In genomic region chr6:155142163-155142901, GRCh38 we compare ENCODE assay signal across 13 cellular contexts.
DNase-seq lines count a peak whose midpoint lies in the region; ATAC-seq and TF ChIP-seq lines count a peak whose summit lies in the region.
"Had no signal": no experiment of that assay in that cellular context is flagged by ENCODE, and none has a peak within 500 bp of the region (broad histone marks: within the 10 kb centered on the region; RNA-seq: fewer than 3 reads in every experiment).

No MANE protein-coding gene starts in this region.

- H3K27me3 ChIP-seq in CD4-positive, CD25-positive, alpha-beta regulatory T cell (ENCODE audit: control insufficient read depth, insufficient read depth, low read length): no peaks in the 10 kb centered on the region
- H3K27me3 ChIP-seq in MG63: no peaks in the 10 kb centered on the region
- H3K27me3 ChIP-seq in duodenal mucosa (ENCODE audit: control insufficient read depth in 1 of 2, insufficient read depth in 2 of 2, low read length in 2 of 2): no peaks in the 10 kb centered on the region
- no peaks in the 10 kb centered on the region for H3K27me3 ChIP-seq in neural progenitor cell
- H3K27me3 ChIP-seq in dorsolateral prefrontal cortex: no peaks in the 10 kb centered on the region

- H3K4me2 ChIP-seq in neural progenitor cell: no peak overlapping the region

- H2AFZ ChIP-seq in neural progenitor cell (replicated peaks): no peak overlapping the region

- H3K9ac ChIP-seq in duodenal mucosa (ENCODE audit: low read depth in 1 of 2, low read length in 2 of 2) (no peak overlapping the region), neural progenitor cell (no peak overlapping the region)

- H3K9me3 Mint-ChIP-seq in CD4-positive, CD25-positive, alpha-beta regulatory T cell: peaks cover 0 to 3% (median 0%) of the 10 kb centered on the region in 7 donors
- H3K9me3 Mint-ChIP-seq in neural progenitor cell: no peaks in the 10 kb centered on the region
- H3K9me3 Mint-ChIP-seq in MCF 10A (ENCODE audit: unreplicated experiment): no peaks in the 10 kb centered on the region

- no peak for DNase-seq in CD4-positive, CD25-positive, alpha-beta regulatory T cell
- DNase-seq in MG63 (no peak), neural progenitor cell (ENCODE audit: low spot score) (no peak), dorsolateral prefrontal cortex (no peak), G401 (ENCODE audit: low spot score) (no peak), SKM-1 treated with dmso at 0.1 percent for 144 hours (lab: John Stamatoyannopoulos, UW; ENCODE audit: unreplicated experiment) (no peak), MCF 10A (ENCODE audit: unreplicated experiment) (no peak)
- DNase-seq: activated CD4-positive, alpha-beta T cell treated with anti-CD3 and anti-CD28 coated beads for 48 hours; DMS 273 treated with DMSO at 0.1 percent for 48 hours; kidney glomerular epithelial cell; NK-92 treated with Interleukin-12 subunit alpha and Interleukin-12 subunit beta, amount 100 ng/mL, for 24 hours; trophoblast cell had no signal

- intact Hi-C loops in dorsolateral prefrontal cortex (cut with DNase I) (no loop called here), MCF 10A (cut with micrococcal nuclease) (no loop called here)

- no TSS peak for BruUV-seq in MCF 10A (replicated peaks; lab: Mats Ljungman, UMichigan)

- in situ Hi-C loops in G401 (cut with HindIII; ENCODE audit: low sequenced_read_pairs): no loop called here

- H3K36me3 Mint-ChIP-seq in CD4-positive, CD25-positive, alpha-beta regulatory T cell: no peaks in the 10 kb centered on the region
- H3K36me3 Mint-ChIP-seq in neural progenitor cell (peaks cover 15% of the 10 kb centered on the region), MCF 10A (ENCODE audit: insufficient read depth, unreplicated experiment) (no peaks in the 10 kb centered on the region)

- peaks cover 14 to 39% (median 19%) of the 10 kb centered on the region in 4 donors for H3K4me1 Mint-ChIP-seq in CD4-positive, CD25-positive, alpha-beta regulatory T cell
- H3K4me1 Mint-ChIP-seq in neural progenitor cell: peaks cover 28% of the 10 kb centered on the region
- H3K4me1 Mint-ChIP-seq in MCF 10A (ENCODE audit: insufficient read depth, unreplicated experiment): peaks cover 17% of the 10 kb centered on the region

- CTCF ChIA-PET in MCF 10A (lab: Yijun Ruan, JAX): no interaction called here

- H3K36me3 ChIP-seq in CD4-positive, CD25-positive, alpha-beta regulatory T cell (ENCODE audit: control insufficient read depth, insufficient read depth, low read length): no peaks in the 10 kb centered on the region
- H3K36me3 ChIP-seq in MG63: no peaks in the 10 kb centered on the region
- peaks cover 0 to 6% of the 10 kb centered on the region in 2 donors for H3K36me3 ChIP-seq in duodenal mucosa (ENCODE audit: control insufficient read depth in 1 of 2, insufficient read depth in 2 of 2, low read length in 2 of 2)
- H3K36me3 ChIP-seq in neural progenitor cell: no peaks in the 10 kb centered on the region

- H3K27me3 Mint-ChIP-seq in CD4-positive, CD25-positive, alpha-beta regulatory T cell: no peaks in the 10 kb centered on the region
- H3K27me3 Mint-ChIP-seq in neural progenitor cell (ENCODE audit: insufficient read depth, low read depth) (no peaks in the 10 kb centered on the region), MCF 10A (ENCODE audit: insufficient read depth, unreplicated experiment) (no peaks in the 10 kb centered on the region)

- no peaks in the 10 kb centered on the region for H3K9me3 ChIP-seq in CD4-positive, CD25-positive, alpha-beta regulatory T cell (ENCODE audit: control insufficient read depth in 2 of 2, low read length in 2 of 2)
- H3K9me3 ChIP-seq in MG63 (no peaks in the 10 kb centered on the region), duodenal mucosa (ENCODE audit: control insufficient read depth in 1 of 2, low read length in 2 of 2) (no peaks in the 10 kb centered on the region), neural progenitor cell (ENCODE audit: low read depth) (no peaks in the 10 kb centered on the region)

- H3F3A ChIP-seq in neural progenitor cell (ENCODE audit: low read depth): no peaks in the 10 kb centered on the region

- H3K4me3 ChIP-seq in CD4-positive, CD25-positive, alpha-beta regulatory T cell (ENCODE audit: low read depth, low read length): peak overlapping the region; percentile 82
- H3K4me3 ChIP-seq in MG63: peak overlapping the region; percentile 38
- H3K4me3 ChIP-seq in duodenal mucosa (ENCODE audit: low read depth in 1 of 2, low read length in 2 of 2): peak overlapping the region; percentile 35 to 36
- no peak overlapping the region for H3K4me3 ChIP-seq in neural progenitor cell
- H3K4me3 ChIP-seq in dorsolateral prefrontal cortex: peak overlapping the region in 12 of 59 donors; percentile 2 to 50 (median 30)

- POLR2A ChIA-PET in MCF 10A (lab: Yijun Ruan, JAX): no interaction called here

- H3K27ac ChIP-seq in CD4-positive, CD25-positive, alpha-beta regulatory T cell (ENCODE audit: insufficient read depth, low read length, poor library complexity, severe bottlenecking): peak overlapping the region; percentile 56
- H3K27ac ChIP-seq in duodenal mucosa (ENCODE audit: low read depth, low read length): no peak overlapping the region
- H3K27ac ChIP-seq in neural progenitor cell: no peak overlapping the region
- H3K27ac ChIP-seq in dorsolateral prefrontal cortex: peak overlapping the region in 1 of 59 donors; percentile 41

- peaks cover 11% of the 10 kb centered on the region for H3K4me1 ChIP-seq in CD4-positive, CD25-positive, alpha-beta regulatory T cell (ENCODE audit: control insufficient read depth, insufficient read depth, low read length, poor library complexity, severe bottlenecking)
- H3K4me1 ChIP-seq in duodenal mucosa (ENCODE audit: control insufficient read depth in 1 of 2, insufficient read depth in 2 of 2, low read length in 2 of 2) (peaks cover 11 to 20% of the 10 kb centered on the region in 2 donors), neural progenitor cell (peaks cover 13% of the 10 kb centered on the region)

- TF ChIP-seq CTCF in neural progenitor cell (IDR thresholded peaks at IDR 0.05) (no peak), dorsolateral prefrontal cortex (IDR thresholded peaks at IDR 0.05 in 54 of 56, conservative IDR thresholded peaks at IDR 0.05 in 2 of 56; ENCODE audit: low read depth in 1 of 56, partially characterized antibody in 56 of 56) (no peak), MCF 10A (IDR thresholded peaks at IDR 0.05; ENCODE audit: unreplicated experiment) (no peak)

- H4K20me1 ChIP-seq in neural progenitor cell (ENCODE audit: low read depth): peaks cover 4% of the 10 kb centered on the region

- H3K27ac Mint-ChIP-seq in CD4-positive, CD25-positive, alpha-beta regulatory T cell: peak overlapping the region; percentile 94 to 98 (median 97)
- peak overlapping the region; percentile 65 for H3K27ac Mint-ChIP-seq in neural progenitor cell
- H3K27ac Mint-ChIP-seq in MCF 10A (ENCODE audit: low read depth, unreplicated experiment): no peak overlapping the region

- no peak for ATAC-seq in CD4-positive, CD25-positive, alpha-beta regulatory T cell (ENCODE audit: low read depth in 2 of 2)

- H3K79me2 ChIP-seq in neural progenitor cell (ENCODE audit: low read depth): no peaks in the 10 kb centered on the region

- peak overlapping the region; percentile 67 to 88 (median 85) for H3K4me3 Mint-ChIP-seq in CD4-positive, CD25-positive, alpha-beta regulatory T cell
- no peak overlapping the region for H3K4me3 Mint-ChIP-seq in neural progenitor cell
- H3K4me3 Mint-ChIP-seq in MCF 10A (ENCODE audit: unreplicated experiment): no peak overlapping the region

Comparison
In these comparisons a context has a peak if more than half of its experiments do, and no peak if none do; other contexts are left out.
1. H3K4me3 Mint-ChIP-seq: peak in CD4-positive, CD25-positive, alpha-beta regulatory T cell (4 of 4); none in neural progenitor cell (single experiment) and MCF 10A (single experiment).